8 cellular contexts compared by ENCODE assay signal in the genomic region with DNA sequence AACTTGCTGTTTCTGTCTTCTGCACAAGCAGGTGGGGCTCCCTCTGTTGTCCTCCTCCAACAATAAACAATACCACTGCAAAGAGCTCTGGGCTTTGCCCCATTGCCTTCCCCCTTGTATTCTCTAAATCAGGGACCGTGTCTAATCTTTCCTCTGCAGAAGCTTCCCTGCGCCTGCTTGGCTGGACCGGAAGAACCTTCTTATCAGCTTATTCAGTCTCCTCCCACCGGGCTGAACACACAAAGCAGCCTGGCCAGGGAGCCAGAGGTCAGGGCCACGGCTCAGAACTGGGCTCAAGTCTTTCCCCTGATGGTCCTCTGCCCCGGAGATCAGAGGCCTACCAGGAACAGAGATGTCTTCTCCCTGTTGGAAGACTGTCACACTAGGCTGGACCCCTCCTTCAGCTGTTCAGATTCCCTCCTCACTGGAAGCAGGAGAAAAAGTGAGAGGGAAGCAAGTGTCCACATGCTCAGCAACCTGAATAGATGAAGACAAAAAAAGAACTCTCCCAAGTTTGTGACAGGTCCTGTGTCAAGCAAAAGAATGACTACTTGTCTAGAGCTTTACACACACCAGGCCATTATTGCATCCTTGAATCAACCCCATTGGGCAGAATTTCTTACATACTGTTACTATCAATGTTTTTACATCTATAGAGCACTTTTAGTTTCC.
DNase-seq lines count a peak whose midpoint lies in the region; ATAC-seq and TF ChIP-seq lines count a peak whose summit lies in the region.

No MANE protein-coding gene starts in this region.

- H3K9me3 Mint-ChIP-seq in CD8-positive, alpha-beta T cell = no peaks in the 10 kb centered on the region
- H3K9me3 Mint-ChIP-seq in dendritic cell treated with granulocyte-macrophage colony-stimulating factor and Interleukin-4, amounts not matched to agents 40 ng/mL and 50 ng/mL, for 4 days = no peaks in the 10 kb centered on the region

- no peak overlapping the region for H3K4me3 Mint-ChIP-seq in CD8-positive, alpha-beta T cell
- H3K4me3 Mint-ChIP-seq in dendritic cell treated with granulocyte-macrophage colony-stimulating factor and Interleukin-4, amounts not matched to agents 40 ng/mL and 50 ng/mL, for 4 days = no peak overlapping the region

- no peak for ATAC-seq in CD8-positive, alpha-beta T cell
- ATAC-seq in GM19467 (IDR thresholded peaks at IDR 0.05; ENCODE audit: unreplicated experiment) (peak; percentile 42), mucosa of descending colon (peak; percentile 97), GM19324 (IDR thresholded peaks at IDR 0.05; ENCODE audit: low FRiP score, unreplicated experiment) (no peak)

- H3K4me1 ChIP-seq in CD8-positive, alpha-beta T cell (ENCODE audit: insufficient read depth, low read length) = peaks cover 14% of the 10 kb centered on the region
- peaks cover 14% of the 10 kb centered on the region for H3K4me1 ChIP-seq in mucosa of descending colon (ENCODE audit: low read depth)

- no peak overlapping the region for H3K4me3 ChIP-seq in CD8-positive, alpha-beta T cell (ENCODE audit: low read depth, low read length)
- H3K4me3 ChIP-seq in mucosa of descending colon = no peak overlapping the region

- no peaks in the 10 kb centered on the region for H3K27me3 Mint-ChIP-seq in CD8-positive, alpha-beta T cell (ENCODE audit: low read depth)
- no peaks in the 10 kb centered on the region for H3K27me3 Mint-ChIP-seq in dendritic cell treated with granulocyte-macrophage colony-stimulating factor and Interleukin-4, amounts not matched to agents 40 ng/mL and 50 ng/mL, for 4 days

- POLR2A ChIA-PET in CD8-positive, alpha-beta T cell (lab: Charles Lee) = interaction anchor here (1.0 kb wide), 1 partner anchor 15 kb away, joined by 5 read pairs; no protein-coding TSS in a partner anchor

- H3K36me3 Mint-ChIP-seq in CD8-positive, alpha-beta T cell = peaks cover 11% of the 10 kb centered on the region
- peaks cover 15% of the 10 kb centered on the region for H3K36me3 Mint-ChIP-seq in dendritic cell treated with granulocyte-macrophage colony-stimulating factor and Interleukin-4, amounts not matched to agents 40 ng/mL and 50 ng/mL, for 4 days (ENCODE audit: low read depth)

- H3K27me3 ChIP-seq in CD8-positive, alpha-beta T cell (ENCODE audit: insufficient read depth, low read length) = no peaks in the 10 kb centered on the region

- no peak overlapping the region for H3K27ac ChIP-seq in CD8-positive, alpha-beta T cell (ENCODE audit: low read depth, low read length)

- no peak for DNase-seq in CD8-positive, alpha-beta T cell
- DNase-seq in NCI-H2196 (lab: John Stamatoyannopoulos, UW; ENCODE audit: unreplicated experiment) (peak; percentile 39), mucosa of descending colon (peak; percentile 69 to 73 (median 70)), LoVo (ENCODE audit: low spot score) (no peak), DMS114 treated with DMSO at 0.1 percent for 48 hours (lab: John Stamatoyannopoulos, UW; ENCODE audit: unreplicated experiment) (no peak)

- peak overlapping the region; percentile 16 for H3K27ac Mint-ChIP-seq in CD8-positive, alpha-beta T cell
- H3K27ac Mint-ChIP-seq in dendritic cell treated with granulocyte-macrophage colony-stimulating factor and Interleukin-4, amounts not matched to agents 40 ng/mL and 50 ng/mL, for 4 days = peak overlapping the region; percentile 62

- H3K36me3 ChIP-seq in CD8-positive, alpha-beta T cell (ENCODE audit: insufficient read depth, low read length) = no peaks in the 10 kb centered on the region
- H3K36me3 ChIP-seq in mucosa of descending colon (ENCODE audit: low read depth) = no peaks in the 10 kb centered on the region

- intact Hi-C loops in CD8-positive, alpha-beta T cell (cut with DNase I, micrococcal nuclease) = loop anchor here in 1 of 2 experiments (5.0 kb wide), 1 partner anchor 34 kb away; no protein-coding TSS in a partner anchor
- intact Hi-C loops in dendritic cell treated with granulocyte-macrophage colony-stimulating factor and Interleukin-4, amounts not matched to agents 40 ng/mL and 50 ng/mL, for 4 days (cut with micrococcal nuclease) = loop anchor here (2.0 kb wide), 1 partner anchor 65 kb away; no protein-coding TSS in a partner anchor
- intact Hi-C loops in mucosa of descending colon (cut with DNase I, micrococcal nuclease) = no loop called here

- peaks cover 49% of the 10 kb centered on the region for H3K4me1 Mint-ChIP-seq in CD8-positive, alpha-beta T cell (ENCODE audit: low read depth)
- peaks cover 23% of the 10 kb centered on the region for H3K4me1 Mint-ChIP-seq in dendritic cell treated with granulocyte-macrophage colony-stimulating factor and Interleukin-4, amounts not matched to agents 40 ng/mL and 50 ng/mL, for 4 days (ENCODE audit: low read depth)

- no peak for TF ChIP-seq CTCF in CD8-positive, alpha-beta T cell (IDR thresholded peaks at IDR 0.05)
- no peak for TF ChIP-seq CTCF in mucosa of descending colon (IDR thresholded peaks at IDR 0.05)

- H3K9me3 ChIP-seq in CD8-positive, alpha-beta T cell (ENCODE audit: low read length) = no peaks in the 10 kb centered on the region
- H3K9me3 ChIP-seq in mucosa of descending colon = no peaks in the 10 kb centered on the region

- CTCF ChIA-PET in CD8-positive, alpha-beta T cell (lab: Charles Lee) = no interaction called here

Comparison
In these comparisons a context has a peak if more than half of its experiments do, and no peak if none do; other contexts are left out.
1. ATAC-seq: peak in GM19467 (single experiment) and mucosa of descending colon (single experiment); none in CD8-positive, alpha-beta T cell (single experiment) and GM19324 (single experiment).
2. DNase-seq: peak in NCI-H2196 (single experiment) and mucosa of descending colon (3 of 3); none in CD8-positive, alpha-beta T cell (0 of 7), LoVo (single experiment) and DMS114 treated with DMSO at 0.1 percent for 48 hours (single experiment).